ENCODE assay signal across 8 cellular contexts in the genomic region with DNA sequence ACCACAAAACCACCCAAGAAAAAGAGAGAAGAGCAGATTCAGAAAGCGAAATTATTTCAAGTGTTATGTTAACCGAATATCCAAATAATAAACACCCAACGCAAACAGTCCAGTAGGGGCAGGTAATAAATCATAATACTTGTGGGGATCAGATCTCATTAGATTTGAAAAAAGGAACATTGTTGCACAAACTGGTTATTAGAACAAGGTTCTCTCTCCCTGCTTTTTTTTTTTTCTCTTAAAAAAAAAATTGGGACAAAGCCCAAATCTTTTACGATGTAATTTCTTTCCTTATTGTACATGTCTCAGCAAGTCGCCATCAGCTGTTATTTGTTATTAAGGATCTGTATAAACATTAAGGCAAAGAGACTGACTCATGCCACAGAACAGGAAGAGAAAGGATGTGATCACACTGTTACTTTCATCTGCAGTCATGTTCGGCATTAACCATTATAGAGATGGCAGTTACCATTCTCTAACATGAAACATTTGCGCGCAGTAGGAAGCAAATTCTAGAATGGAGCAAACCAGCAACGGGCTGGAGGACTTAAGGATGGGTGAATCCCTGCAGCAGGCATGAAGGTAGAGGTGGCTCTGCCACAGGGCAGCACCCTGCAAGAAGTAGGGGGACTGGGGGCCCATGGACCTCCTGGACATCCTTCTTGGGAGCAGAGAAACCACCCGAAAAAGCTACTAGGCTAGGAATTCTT. TPM values are rescaled to one million over a fixed set of nuclear protein-coding genes. Genes with fewer than 3 reads are reported as not detected.
DNase-seq lines count a peak whose midpoint lies in the region; ATAC-seq and TF ChIP-seq lines count a peak whose summit lies in the region.

No MANE protein-coding gene starts in this region.

- DNase-seq in GM03348 (ENCODE audit: low spot score) (peak; percentile 62), NCI-H526 treated with DMSO at 0.1 percent for 48 hours (lab: John Stamatoyannopoulos, UW) (peak; percentile 45), dorsolateral prefrontal cortex (no peak), GM13977 (ENCODE audit: low spot score) (no peak)

- in situ Hi-C loops in GM13977 (cut with MboI; ENCODE audit: low pct_unique_long_range_greater_than_20kb, low sequenced_read_pairs, unreplicated experiment) = no loop called here

- TF ChIP-seq CTCF in dorsolateral prefrontal cortex (IDR thresholded peaks at IDR 0.05 in 54 of 56, conservative IDR thresholded peaks at IDR 0.05 in 2 of 56; ENCODE audit: low read depth in 1 of 56, partially characterized antibody in 56 of 56) (no peak), GM13977 (IDR thresholded peaks at IDR 0.05; ENCODE audit: extremely low read depth, insufficient read depth, missing control alignments) (no peak)

- H3K27me3 ChIP-seq in dorsolateral prefrontal cortex (no peaks in the 10 kb centered on the region), rectal smooth muscle tissue (ENCODE audit: control insufficient read depth, insufficient read depth, low read length) (no peaks in the 10 kb centered on the region)

- no peak overlapping the region for H3K9ac ChIP-seq in rectal smooth muscle tissue (ENCODE audit: low read length)

- no peak for ATAC-seq in GM18511 (IDR thresholded peaks at IDR 0.05; ENCODE audit: unreplicated experiment)
- ATAC-seq in GM21529 (IDR thresholded peaks at IDR 0.05; ENCODE audit: unreplicated experiment) = no peak
- no peak for ATAC-seq in GM21576 (IDR thresholded peaks at IDR 0.05; ENCODE audit: unreplicated experiment)

- H3K4me1 ChIP-seq in rectal smooth muscle tissue (ENCODE audit: control insufficient read depth, insufficient read depth, low read length) = peaks cover 8% of the 10 kb centered on the region

- intact Hi-C loops in dorsolateral prefrontal cortex (cut with DNase I) = no loop called here

- peak overlapping the region in 18 of 59 donors; percentile 2 to 31 (median 14) for H3K4me3 ChIP-seq in dorsolateral prefrontal cortex
- peak overlapping the region; percentile 25 for H3K4me3 ChIP-seq in rectal smooth muscle tissue (ENCODE audit: low read length)

- H3K36me3 ChIP-seq in rectal smooth muscle tissue (ENCODE audit: control insufficient read depth, insufficient read depth, low read length) = no peaks in the 10 kb centered on the region

- H3K27ac ChIP-seq in dorsolateral prefrontal cortex = peak overlapping the region in 46 of 59 donors; percentile 2 to 82 (median 54)
- no peak overlapping the region for H3K27ac ChIP-seq in rectal smooth muscle tissue (ENCODE audit: low read depth, low read length)

RNA-seq across cellular contexts. Expression of a gene that starts 42.0 kb away (rescaled TPM):
- 100 to 1,000 TPM in 117 of 120 experiments, 10 to 100 TPM in 3; 61.1 to 341 (median 199) TPM for total RNA-seq in dorsolateral prefrontal cortex

Comparison
In these comparisons a context has a peak if more than half of its experiments do, and no peak if none do; other contexts are left out.
1. DNase-seq: peak in GM03348 (single experiment) and NCI-H526 treated with DMSO at 0.1 percent for 48 hours (single experiment); none in dorsolateral prefrontal cortex (0 of 10) and GM13977 (single experiment).